Comparison of ENCODE assay signal across 11 cellular contexts in genomic region chr10:70492786-70493659, GRCh38. TPM values are rescaled to one million over a fixed set of nuclear protein-coding genes. Genes with fewer than 3 reads are reported as not detected.
DNase-seq lines count a peak whose midpoint lies in the region; ATAC-seq lines count a peak whose summit lies in the region.
"Had no signal": no experiment of that assay in that cellular context is flagged by ENCODE, and none has a peak within 500 bp of the region (broad histone marks: within the 10 kb centered on the region; RNA-seq: fewer than 3 reads in every experiment).

No MANE protein-coding gene starts in this region.

- intact Hi-C loops in left ventricle myocardium superior (cut with micrococcal nuclease), result no loop called here

- H3K36me3 ChIP-seq in H7 (replicated peaks; ENCODE audit: control insufficient read depth, insufficient read depth, low read length), result no peaks in the 10 kb centered on the region
- H3K36me3 ChIP-seq: cardiac muscle cell, neural progenitor cell had no signal

- no peak overlapping the region for H3K4me3 ChIP-seq in H7 (ENCODE audit: insufficient read depth, low read depth, low read length)
- H3K4me3 ChIP-seq: cardiac muscle cell, neural progenitor cell had no signal

- H3K27me3 ChIP-seq in H7 (ENCODE audit: control insufficient read depth, insufficient read depth, low read length), result no peaks in the 10 kb centered on the region
- H3K27me3 ChIP-seq: cardiac muscle cell, neural progenitor cell had no signal

- DNase-seq in Daoy (ENCODE audit: low read depth) (peak; percentile 42), NOMO-1 treated with dmso at 0.1 percent for 144 hours (lab: John Stamatoyannopoulos, UW; ENCODE audit: unreplicated experiment) (peak; percentile 85), left ventricle myocardium superior (no peak), H7 (no peak), mesenteric fat pad (ENCODE audit: low spot score) (no peak), NCI-H510A (lab: John Stamatoyannopoulos, UW) (no peak)
- DNase-seq: DND-41 had no signal

- ATAC-seq in HG02571 (IDR thresholded peaks at IDR 0.05; ENCODE audit: unreplicated experiment), result peak; percentile 12
- ATAC-seq in left ventricle myocardium superior, result peak; percentile 66
- ATAC-seq in GM21367 (IDR thresholded peaks at IDR 0.05; ENCODE audit: unreplicated experiment), result no peak

RNA-seq across cellular contexts. Expression of gene PALD1, which starts 14.5 kb away (rescaled TPM):
- 0.92 and 1.9 TPM in 2 replicates for total RNA-seq in Daoy (2014; rRNA removed; shearing (Covaris generic))
- 5.2 TPM for total RNA-seq in left ventricle myocardium superior
- 51.9 and 53.2 TPM in 2 replicates for total RNA-seq in H7 (2014; rRNA removed; shearing (Covaris generic))
- total RNA-seq in mesenteric fat pad, result 7.6 TPM

RNA-seq across cellular contexts. Expression of gene NODAL, which starts 51.5 kb away (rescaled TPM):
- not detected in 2 replicates for total RNA-seq in Daoy (2014; rRNA removed; shearing (Covaris generic))
- total RNA-seq in left ventricle myocardium superior, result not detected
- total RNA-seq in H7 (2014; rRNA removed; shearing (Covaris generic)), result 151 and 252 TPM in 2 replicates
- not detected for total RNA-seq in mesenteric fat pad

Comparison
In these comparisons a context has a peak if more than half of its experiments do, and no peak if none do; other contexts are left out.
1. DNase-seq: peak in Daoy (single experiment) and NOMO-1 treated with dmso at 0.1 percent for 144 hours (single experiment); none in left ventricle myocardium superior (single experiment), H7 (single experiment), mesenteric fat pad (single experiment) and NCI-H510A (single experiment).
2. RNA of gene NODAL, which starts 51.5 kb away (total RNA-seq): 151 to 252 TPM in H7; not detected in Daoy, not detected in left ventricle myocardium superior (single experiment) and not detected in mesenteric fat pad (single experiment); every median in the first group is over 100 times any median in the second.